15 cellular contexts compared by ENCODE assay signal in the genomic region with DNA sequence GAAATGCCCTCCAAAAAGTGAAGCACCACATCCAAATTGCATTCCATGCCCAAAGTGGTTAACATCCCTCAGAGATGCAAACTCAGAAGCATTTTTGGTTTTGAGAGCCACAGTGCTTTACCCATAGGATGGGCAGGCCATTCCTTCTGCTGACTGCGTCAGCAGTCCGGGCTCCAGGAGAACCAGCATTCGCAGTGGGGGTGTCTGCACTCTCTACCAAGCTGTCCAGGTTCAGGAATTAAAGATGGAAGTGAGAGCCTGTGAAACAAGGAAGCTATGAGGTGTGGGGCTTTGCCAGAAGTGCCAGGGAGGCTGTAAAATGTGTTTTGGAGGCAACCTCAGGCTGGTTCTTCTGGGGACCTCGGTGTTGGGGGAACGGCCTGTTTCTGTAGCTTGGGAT.
DNase-seq lines count a peak whose midpoint lies in the region; ATAC-seq and TF ChIP-seq lines count a peak whose summit lies in the region.
"Had no signal": no experiment of that assay in that cellular context is flagged by ENCODE, and none has a peak within 500 bp of the region (broad histone marks: within the 10 kb centered on the region; RNA-seq: fewer than 3 reads in every experiment).

No MANE protein-coding gene starts in this region.

- H2BK15ac ChIP-seq in neuronal stem cell (ENCODE audit: low read length), result no peak overlapping the region

- H3K27ac ChIP-seq in GM23338 (ENCODE audit: low read depth) (peak overlapping the region; percentile 53; the same call in 1 of the 2 replicates), RWPE1 (peak overlapping the region; percentile 39), dorsolateral prefrontal cortex (peak overlapping the region in 48 of 59 donors; percentile 3 to 83 (median 65)), neuronal stem cell (replicated peaks; ENCODE audit: low read length) (no peak overlapping the region)
- H3K27ac ChIP-seq: HL-60 had no signal

- peak overlapping the region; percentile 38 for H3K18ac ChIP-seq in neuronal stem cell (ENCODE audit: low read length)

- WGBS in neuronal stem cell (ENCODE audit: extremely low coverage in 2 of 2, insufficient read length in 2 of 2, insufficient replicate concordance in 1 of 2), 2 donors, result no CpG with 5 or more reads among the region's 5 CpGs

- no peak overlapping the region for H3K23ac ChIP-seq in neuronal stem cell (ENCODE audit: low read depth, low read length, poor library complexity)

- H2BK120ac ChIP-seq in neuronal stem cell (ENCODE audit: low read depth, low read length), result no peak overlapping the region

- H3K4me1 Mint-ChIP-seq in GM23338 (peaks cover 56% of the 10 kb centered on the region), chondrocyte (ENCODE audit: low read depth) (peaks cover 28% of the 10 kb centered on the region)

- H2BK12ac ChIP-seq in neuronal stem cell (ENCODE audit: low read length), result no peak overlapping the region

- H3K27me3 ChIP-seq in GM23338 (ENCODE audit: insufficient read depth) (no peaks in the 10 kb centered on the region), dorsolateral prefrontal cortex (no peaks in the 10 kb centered on the region), neuronal stem cell (ENCODE audit: control insufficient read depth in 3 of 3, insufficient read depth in 3 of 3, low read depth in 1 of 3, low read length in 3 of 3) (no peaks in the 10 kb centered on the region)

- no peak overlapping the region for H3K4ac ChIP-seq in neuronal stem cell (ENCODE audit: low read length)

- no peaks in the 10 kb centered on the region for H3K36me3 ChIP-seq in GM23338 (ENCODE audit: insufficient read depth)
- no peaks in the 10 kb centered on the region for H3K36me3 ChIP-seq in neuronal stem cell (replicated peaks in 1 of 2; ENCODE audit: control insufficient read depth in 2 of 2, insufficient read depth in 2 of 2, low read length in 2 of 2)

- peak overlapping the region; percentile 50; the same call in 1 of the 2 replicates for H3K27ac Mint-ChIP-seq in GM23338
- H3K27ac Mint-ChIP-seq in chondrocyte (ENCODE audit: unreplicated experiment), result no peak overlapping the region
- H3K27ac Mint-ChIP-seq: CD4-positive, alpha-beta T cell had no signal

- H4K20me1 ChIP-seq in GM23338 (replicated peaks; ENCODE audit: insufficient read depth), result peaks cover 28% of the 10 kb centered on the region

- no peak for TF ChIP-seq CTCF in GM23338 (conservative IDR thresholded peaks at IDR 0.05; ENCODE audit: low read depth in 2 of 2)
- TF ChIP-seq CTCF in RWPE1 (conservative IDR thresholded peaks at IDR 0.05; ENCODE audit: low read depth), result no peak
- TF ChIP-seq CTCF in dorsolateral prefrontal cortex (IDR thresholded peaks at IDR 0.05 in 54 of 56, conservative IDR thresholded peaks at IDR 0.05 in 2 of 56; ENCODE audit: low read depth in 1 of 56, partially characterized antibody in 56 of 56), result no peak
- TF ChIP-seq CTCF in chondrocyte (IDR thresholded peaks at IDR 0.05), result no peak

- H3K9me3 Mint-ChIP-seq in GM23338 (peaks cover 23% of the 10 kb centered on the region), chondrocyte (ENCODE audit: low read depth) (no peaks in the 10 kb centered on the region)
- H3K9me3 Mint-ChIP-seq: CD4-positive, alpha-beta T cell had no signal

- POLR2A ChIA-PET in RWPE1 (lab: Yijun Ruan, JAX; ENCODE audit: low non-redundant PET), result no interaction called here

- H2BK5ac ChIP-seq in neuronal stem cell (ENCODE audit: low read length), result no peak overlapping the region

- H4K91ac ChIP-seq in neuronal stem cell (ENCODE audit: low read depth, low read length, poor library complexity), result no peak overlapping the region

- H3K4me1 ChIP-seq in GM23338 (ENCODE audit: insufficient read depth) (peaks cover 43% of the 10 kb centered on the region), neuronal stem cell (ENCODE audit: control insufficient read depth in 2 of 2, insufficient read depth in 1 of 2, low read depth in 1 of 2, low read length in 2 of 2) (peaks cover 6 to 10% of the 10 kb centered on the region in 2 donors)

- H3K27me3 Mint-ChIP-seq in GM23338 (ENCODE audit: insufficient read depth, low read depth, poor library complexity) (peaks cover 23% of the 10 kb centered on the region), chondrocyte (ENCODE audit: low read depth) (no peaks in the 10 kb centered on the region)

- DNase-seq in GM23338 (ENCODE audit: low spot score) (no peak), RWPE1 (ENCODE audit: low spot score) (no peak), dorsolateral prefrontal cortex (no peak), neuronal stem cell (ENCODE audit: low spot score) (no peak), DMS153 treated with DMSO at 0.1 percent for 48 hours (lab: John Stamatoyannopoulos, UW; ENCODE audit: unreplicated experiment) (no peak), AG08396 (ENCODE audit: low spot score) (no peak), chondrocyte (ENCODE audit: low spot score) (no peak)
- DNase-seq: Calu3; CD4-positive, alpha-beta T cell; DMS79 treated with DMSO at 0.1 percent for 48 hours; GDM1 had no signal

- CTCF ChIA-PET in RWPE1 (lab: Yijun Ruan, JAX), result interaction anchor here (0.6 kb wide), 1 partner anchor 19 kb away, joined by 3 read pairs; no protein-coding TSS in a partner anchor

- peaks cover 15% of the 10 kb centered on the region for H3K79me1 ChIP-seq in neuronal stem cell (ENCODE audit: low read depth, low read length)

- H4K8ac ChIP-seq in neuronal stem cell (ENCODE audit: low read depth, low read length), result no peak overlapping the region

- no peaks in the 10 kb centered on the region for H3F3A ChIP-seq in GM23338 (replicated peaks; ENCODE audit: low read depth)

- no peak overlapping the region for H3K9ac ChIP-seq in neuronal stem cell (ENCODE audit: low read depth, low read length, poor library complexity)

- H3K9me2 ChIP-seq in GM23338 (ENCODE audit: insufficient read depth), result 0 out of 2 replicates have a peak, but pooled peaks cover 3% of the 10 kb centered on the region

- H2AK5ac ChIP-seq in neuronal stem cell (ENCODE audit: low read depth, low read length), result no peak overlapping the region

- intact Hi-C loops in dorsolateral prefrontal cortex (cut with DNase I), result no loop called here

- no peak overlapping the region for H3K14ac ChIP-seq in neuronal stem cell (ENCODE audit: low read length)

- H3K4me2 ChIP-seq in GM23338, result no peak overlapping the region
- H3K4me2 ChIP-seq in neuronal stem cell (ENCODE audit: insufficient read depth, low read length, poor library complexity, severe bottlenecking), result no peak overlapping the region
- H3K4me2 ChIP-seq: A549 had no signal

- peaks cover 96% of the 10 kb centered on the region for H3K79me2 ChIP-seq in GM23338 (replicated peaks; ENCODE audit: insufficient read depth)

- peaks cover 4 to 17% of the 10 kb centered on the region in 2 donors for H3K9me3 ChIP-seq in neuronal stem cell (replicated peaks in 1 of 2; ENCODE audit: control insufficient read depth in 2 of 2, insufficient read depth in 1 of 2, low read depth in 1 of 2, low read length in 2 of 2)
- H3K9me3 ChIP-seq: A549 had no signal

- H3K4me3 Mint-ChIP-seq in GM23338, result no peak overlapping the region
- no peak overlapping the region for H3K4me3 Mint-ChIP-seq in chondrocyte (ENCODE audit: unreplicated experiment)
- H3K4me3 Mint-ChIP-seq: CD4-positive, alpha-beta T cell had no signal

- H3K4me3 ChIP-seq in GM23338 (no peak overlapping the region), dorsolateral prefrontal cortex (no peak overlapping the region), neuronal stem cell (ENCODE audit: low read length in 2 of 2) (no peak overlapping the region)
- H3K4me3 ChIP-seq: A549 had no signal

- H3K36me3 Mint-ChIP-seq in GM23338 (ENCODE audit: low read depth) (peaks cover 19% of the 10 kb centered on the region), chondrocyte (ENCODE audit: low read depth) (no peaks in the 10 kb centered on the region)

- ATAC-seq in GM23338 (no peak), HG03108 (IDR thresholded peaks at IDR 0.05; ENCODE audit: unreplicated experiment) (no peak)
- ATAC-seq: A549, HCT116 had no signal

- H2AFZ ChIP-seq in GM23338 (no peak overlapping the region), neuronal stem cell (ENCODE audit: low read length) (no peak overlapping the region)

TF ChIP-seq in GM23338, 12 proteins besides CTCF, POLR2A, EP300 and RAD21 (continues in another document):
- TF ChIP-seq, protein P1, sequence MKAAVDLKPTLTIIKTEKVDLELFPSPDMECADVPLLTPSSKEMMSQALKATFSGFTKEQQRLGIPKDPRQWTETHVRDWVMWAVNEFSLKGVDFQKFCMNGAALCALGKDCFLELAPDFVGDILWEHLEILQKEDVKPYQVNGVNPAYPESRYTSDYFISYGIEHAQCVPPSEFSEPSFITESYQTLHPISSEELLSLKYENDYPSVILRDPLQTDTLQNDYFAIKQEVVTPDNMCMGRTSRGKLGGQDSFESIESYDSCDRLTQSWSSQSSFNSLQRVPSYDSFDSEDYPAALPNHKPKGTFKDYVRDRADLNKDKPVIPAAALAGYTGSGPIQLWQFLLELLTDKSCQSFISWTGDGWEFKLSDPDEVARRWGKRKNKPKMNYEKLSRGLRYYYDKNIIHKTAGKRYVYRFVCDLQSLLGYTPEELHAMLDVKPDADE (IDR thresholded peaks at IDR 0.05), result no peak
